16 cellular contexts compared by ENCODE assay signal in the genomic region with DNA sequence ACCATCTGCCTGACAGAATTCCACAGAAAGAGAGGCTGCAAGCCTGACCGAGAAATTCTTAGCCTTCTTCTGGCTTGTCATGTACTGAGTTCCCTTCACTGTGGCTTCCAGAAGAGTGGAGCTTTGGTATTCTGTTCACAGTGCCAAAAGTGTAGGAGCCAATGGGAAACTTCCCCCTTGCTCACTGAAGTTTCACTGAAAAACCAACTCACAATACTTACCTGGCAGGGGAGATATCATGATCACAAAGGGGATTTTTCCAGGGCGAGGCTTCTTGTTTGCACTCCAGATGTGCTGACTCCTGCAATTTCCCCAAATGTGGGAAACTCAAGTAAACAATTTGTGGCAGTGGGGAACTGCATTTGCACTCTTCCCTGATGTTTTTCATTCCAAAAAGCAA. TPM values are rescaled to one million over a fixed set of nuclear protein-coding genes. Genes with fewer than 3 reads are reported as not detected.
"Had no signal": no experiment of that assay in that cellular context is flagged by ENCODE, and none has a peak within 500 bp of the region (broad histone marks: within the 10 kb centered on the region; RNA-seq: fewer than 3 reads in every experiment).

No MANE protein-coding gene starts in this region.

- H3K4me3 Mint-ChIP-seq: activated CD4-positive, alpha-beta memory T cell treated with anti-CD3 and anti-CD28 coated beads for 36 hours; activated naive CD8-positive, alpha-beta T cell treated with anti-CD3 and anti-CD28 coated beads for 36 hours; activated T-cell treated with anti-CD3 and anti-CD28 coated beads, Interleukin-2, amount 50 U/mL, for 4 hours; naive thymus-derived CD8-positive, alpha-beta T cell had no signal

- H3K27me3 ChIP-seq: colonic mucosa, right lobe of liver, upper lobe of right lung had no signal

- H3K27me3 Mint-ChIP-seq: activated CD4-positive, alpha-beta memory T cell treated with anti-CD3 and anti-CD28 coated beads for 36 hours; activated naive CD8-positive, alpha-beta T cell treated with anti-CD3 and anti-CD28 coated beads for 36 hours; naive thymus-derived CD8-positive, alpha-beta T cell had no signal

- H3K4me1 ChIP-seq: colonic mucosa, lower lobe of right lung, prostate gland, right lobe of liver, upper lobe of right lung had no signal

- H3K9me3 ChIP-seq: colonic mucosa, prostate gland, right lobe of liver, upper lobe of right lung had no signal

- H3K27ac ChIP-seq: colonic mucosa, lower lobe of right lung, prostate gland, right lobe of liver had no signal

- H3K36me3 ChIP-seq: colonic mucosa, lower lobe of right lung, prostate gland, right lobe of liver, upper lobe of right lung had no signal

- H3K27ac Mint-ChIP-seq: activated CD4-positive, alpha-beta memory T cell treated with anti-CD3 and anti-CD28 coated beads for 36 hours; activated naive CD8-positive, alpha-beta T cell treated with anti-CD3 and anti-CD28 coated beads for 36 hours had no signal

- H3K4me3 ChIP-seq: colonic mucosa, lower lobe of right lung, prostate gland, right lobe of liver, upper lobe of right lung had no signal

- ATAC-seq: activated T-cell treated with anti-CD3 and anti-CD28 coated beads, Interleukin-2, amount 50 U/mL, for 4 hours; naive thymus-derived CD8-positive, alpha-beta T cell; upper lobe of right lung had no signal

- DNase-seq: activated CD4-positive, alpha-beta memory T cell treated with anti-CD3 and anti-CD28 coated beads for 36 hours; activated CD4-positive, CD25-positive, alpha-beta regulatory T cell treated with anti-CD3 and anti-CD28 coated beads, Interleukin-2, amount 50 U/mL, for 72 hours; activated effector memory CD4-positive, alpha-beta T cell treated with anti-CD3 and anti-CD28 coated beads, Interleukin-2, amount 50 U/mL, for 16 hours; activated naive CD8-positive, alpha-beta T cell treated with anti-CD3 and anti-CD28 coated beads for 36 hours; activated T-cell treated with anti-CD3 and anti-CD28 coated beads, Interleukin-2, amount 50 U/mL, for 4 hours; caudate nucleus; colonic mucosa; lower lobe of right lung; naive thymus-derived CD8-positive, alpha-beta T cell; nucleus accumbens; right lobe of liver; stimulated activated CD4-positive, alpha-beta T cell treated with anti-CD3 and anti-CD28 coated beads, Interleukin-2, amount 100 ng/mL, for 24 hours; stimulated activated naive CD4-positive, alpha-beta T cell; SW 1271; upper lobe of right lung had no signal

- H3K4me1 Mint-ChIP-seq: activated naive CD8-positive, alpha-beta T cell treated with anti-CD3 and anti-CD28 coated beads for 36 hours; naive thymus-derived CD8-positive, alpha-beta T cell had no signal

RNA-seq across cellular contexts. Expression of gene MMP19, which starts 31.7 kb away (rescaled TPM):
- total RNA-seq: activated naive CD8-positive, alpha-beta T cell treated with anti-CD3 and anti-CD28 coated beads for 36 hours; activated T-cell treated with anti-CD3 and anti-CD28 coated beads, Interleukin-2, amount 50 U/mL, for 4 hours had no signal
- polyA plus RNA-seq: naive thymus-derived CD8-positive, alpha-beta T cell had no signal
